21 cellular contexts compared by ENCODE assay signal in the genomic region with DNA sequence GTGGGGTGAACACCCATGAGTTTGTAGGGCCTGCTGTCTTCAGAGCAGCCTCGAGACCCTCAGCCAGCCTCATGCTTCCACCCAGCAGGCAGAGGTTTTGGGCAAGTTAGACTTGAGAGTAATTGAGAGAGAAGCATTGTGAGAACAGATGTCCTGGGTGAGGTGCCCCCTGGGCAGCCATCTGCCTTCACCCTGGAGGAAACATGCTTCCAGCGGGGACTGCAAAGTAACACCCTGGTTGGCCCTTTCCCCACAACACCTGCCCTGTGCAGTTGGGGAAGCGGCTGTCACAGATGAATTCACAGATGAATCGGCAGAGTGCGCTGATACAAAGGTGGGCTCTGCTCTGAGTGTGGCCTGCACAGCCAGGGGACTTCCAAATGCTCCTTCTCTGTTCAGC. TPM values are rescaled to one million over a fixed set of nuclear protein-coding genes. Genes with fewer than 3 reads are reported as not detected.
DNase-seq lines count a peak whose midpoint lies in the region; ATAC-seq, FAIRE-seq and TF ChIP-seq lines count a peak whose summit lies in the region.
"Had no signal": no experiment of that assay in that cellular context is flagged by ENCODE, and none has a peak within 500 bp of the region (broad histone marks: within the 10 kb centered on the region; RNA-seq: fewer than 3 reads in every experiment).

No MANE protein-coding gene starts in this region.

- H3K4me3 Mint-ChIP-seq in glutamatergic neuron (ENCODE audit: unreplicated experiment): peak overlapping the region; percentile 49
- H3K4me3 Mint-ChIP-seq: CD4-positive, CD25-positive, alpha-beta regulatory T cell had no signal

- H3K4me1 Mint-ChIP-seq in glutamatergic neuron (ENCODE audit: low read depth, unreplicated experiment): peaks cover 29% of the 10 kb centered on the region

- TF ChIP-seq CTCF in glutamatergic neuron (IDR thresholded peaks at IDR 0.05; ENCODE audit: partially characterized antibody, unreplicated experiment) (no peak), D721Med (IDR thresholded peaks at IDR 0.05; ENCODE audit: insufficient read depth, missing control alignments) (no peak)

- peaks cover 4% of the 10 kb centered on the region for H3K36me3 Mint-ChIP-seq in glutamatergic neuron (ENCODE audit: unreplicated experiment)

- FAIRE-seq in D721Med (lab: Jason Lieb, UNC): no peak
- FAIRE-seq: GM12891, H54 had no signal

- DNase-seq in NCI-H146 (lab: John Stamatoyannopoulos, UW) (peak; percentile 39), NCI-H146 treated with DMSO at 0.1 percent for 48 hours (lab: John Stamatoyannopoulos, UW; ENCODE audit: unreplicated experiment) (no peak), NCI-H345 (lab: John Stamatoyannopoulos, UW) (peak; percentile 70), glutamatergic neuron (peak; percentile 41), kidney tubule cell (ENCODE audit: low spot score) (no peak), D721Med (ENCODE audit: insufficient read length, low spot score) (no peak), AG08395 (ENCODE audit: low spot score) (no peak)
- DNase-seq: CD4-positive, CD25-positive, alpha-beta regulatory T cell; COR-L47; Kasumi-1; MG63; NCI-H1048; NCI-H1436; NCI-H2107; NCI-H226; NCI-H748 treated with DMSO at 0.1 percent for 48 hours; OCI-M1; Right ventricle myocardium superior had no signal

- H3K27ac Mint-ChIP-seq in glutamatergic neuron (ENCODE audit: unreplicated experiment): peak overlapping the region; percentile 87
- H3K27ac Mint-ChIP-seq: CD4-positive, CD25-positive, alpha-beta regulatory T cell had no signal

- ATAC-seq in HG03354 (IDR thresholded peaks at IDR 0.05; ENCODE audit: poor library complexity, severe bottlenecking, unreplicated experiment): no peak

- peaks cover 5% of the 10 kb centered on the region for H3K9me3 Mint-ChIP-seq in glutamatergic neuron (ENCODE audit: unreplicated experiment)
- H3K9me3 Mint-ChIP-seq: CD4-positive, CD25-positive, alpha-beta regulatory T cell had no signal

- peaks cover 12% of the 10 kb centered on the region for H3K27me3 Mint-ChIP-seq in glutamatergic neuron (ENCODE audit: unreplicated experiment)
- H3K27me3 Mint-ChIP-seq: CD4-positive, CD25-positive, alpha-beta regulatory T cell had no signal

RNA-seq across cellular contexts. Expression of a gene that starts 23.4 kb away (rescaled TPM):
- 34.7 TPM for total RNA-seq in glutamatergic neuron (ENCODE audit: unreplicated experiment)

RNA-seq across cellular contexts. Expression of a gene that starts 23.6 kb away (rescaled TPM):
- 8.2 TPM for total RNA-seq in glutamatergic neuron (ENCODE audit: unreplicated experiment)

RNA-seq across cellular contexts. Expression of a gene that starts 42.9 kb away (rescaled TPM):
- 0.29 TPM for total RNA-seq in glutamatergic neuron (ENCODE audit: unreplicated experiment)
- total RNA-seq: CD4-positive, CD25-positive, alpha-beta regulatory T cell had no signal

RNA-seq across cellular contexts. Expression of a gene that starts 43.4 kb away (rescaled TPM):
- 62.8 TPM for total RNA-seq in glutamatergic neuron (ENCODE audit: unreplicated experiment)

Comparison
In these comparisons a context has a peak if more than half of its experiments do, and no peak if none do; other contexts are left out.
1. DNase-seq: peak in NCI-H146 (single experiment), NCI-H345 (single experiment) and glutamatergic neuron (single experiment); none in NCI-H146 treated with DMSO at 0.1 percent for 48 hours (single experiment), kidney tubule cell (single experiment), D721Med (single experiment) and AG08395 (single experiment).